In the genomic region with DNA sequence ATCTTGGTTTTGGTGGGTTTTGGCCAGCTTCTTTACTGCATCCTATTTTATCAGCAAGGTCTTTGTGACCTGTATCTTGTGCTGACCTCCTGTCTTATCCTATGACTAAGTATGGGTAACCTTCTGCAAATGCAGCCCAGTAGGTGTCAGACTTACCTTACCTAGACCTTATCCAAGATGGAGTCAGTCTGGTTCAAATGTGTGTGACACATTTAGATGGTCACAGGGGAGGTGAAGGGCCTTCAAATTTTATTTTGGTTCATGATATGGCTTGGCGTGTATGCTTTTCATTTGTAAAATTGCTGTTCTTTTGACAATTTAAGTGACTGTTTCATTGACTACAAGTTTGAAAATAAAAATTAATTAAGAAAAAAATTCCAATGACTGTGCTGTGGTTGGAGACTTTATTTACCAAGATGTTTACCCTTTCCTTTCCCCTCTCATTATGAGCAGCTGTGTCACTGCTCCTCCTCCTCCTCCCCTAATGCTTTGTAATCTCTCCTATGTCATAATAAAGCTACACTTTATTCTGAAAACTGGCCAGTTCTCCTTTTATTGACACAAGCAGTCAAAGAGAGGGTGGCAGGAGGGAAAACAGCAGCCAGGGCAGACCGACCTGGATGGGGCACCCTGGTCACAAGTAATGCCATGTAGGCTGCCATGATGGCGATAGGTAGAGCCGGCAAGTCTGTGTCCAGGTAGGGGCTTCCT, we compare ENCODE assay signal across 12 cellular contexts. TPM values are rescaled to one million over a fixed set of nuclear protein-coding genes. Genes with fewer than 3 reads are reported as not detected.
A peak's percentile ranks its signal among the peaks of the same experiment; 100 is the strongest.
DNase-seq lines count a peak whose midpoint lies in the region; ATAC-seq and TF ChIP-seq lines count a peak whose summit lies in the region.
"Had no signal": no experiment of that assay in that cellular context is flagged by ENCODE, and none has a peak within 500 bp of the region (broad histone marks: within the 10 kb centered on the region; RNA-seq: fewer than 3 reads in every experiment).

No MANE protein-coding gene starts in this region.

- H3K4me3 Mint-ChIP-seq in CD4-positive, CD25-positive, alpha-beta regulatory T cell: no peak overlapping the region

- ATAC-seq in CD4-positive, CD25-positive, alpha-beta regulatory T cell (ENCODE audit: low read depth in 2 of 2): peak in 1 of 2 donors; percentile 48
- no peak for ATAC-seq in GM18517 (IDR thresholded peaks at IDR 0.05; ENCODE audit: unreplicated experiment)
- ATAC-seq in GM21367 (IDR thresholded peaks at IDR 0.05; ENCODE audit: unreplicated experiment): no peak
- ATAC-seq: esophagus mucosa, left cardiac atrium had no signal

- H3K79me2 ChIP-seq in SU-DHL-6 (ENCODE audit: insufficient read depth, low read length): no peaks in the 10 kb centered on the region

- in situ Hi-C loops in GM13977 (cut with MboI; ENCODE audit: low pct_unique_long_range_greater_than_20kb, low sequenced_read_pairs, unreplicated experiment): no loop called here

- no peaks in the 10 kb centered on the region for H3K27me3 ChIP-seq in CD4-positive, CD25-positive, alpha-beta regulatory T cell (ENCODE audit: control insufficient read depth, insufficient read depth, low read length)
- H3K27me3 ChIP-seq in SU-DHL-6 (ENCODE audit: low read length): no peaks in the 10 kb centered on the region
- H3K27me3 ChIP-seq: MG63 had no signal

- H2AFZ ChIP-seq in SU-DHL-6 (ENCODE audit: low read depth, low read length, severe bottlenecking): no peak overlapping the region

- H4K20me1 ChIP-seq in SU-DHL-6 (ENCODE audit: low read depth, low read length): no peaks in the 10 kb centered on the region

- H3K36me3 Mint-ChIP-seq in CD4-positive, CD25-positive, alpha-beta regulatory T cell: no peaks in the 10 kb centered on the region

- peak overlapping the region in 1 of 3 donors; percentile 19 for H3K27ac Mint-ChIP-seq in CD4-positive, CD25-positive, alpha-beta regulatory T cell

- no peaks in the 10 kb centered on the region for H3K9me3 ChIP-seq in CD4-positive, CD25-positive, alpha-beta regulatory T cell (ENCODE audit: control insufficient read depth in 2 of 2, low read length in 2 of 2)
- no peaks in the 10 kb centered on the region for H3K9me3 ChIP-seq in SU-DHL-6 (ENCODE audit: insufficient read depth, low read length)
- H3K9me3 ChIP-seq: MG63 had no signal

- DNase-seq in CD4-positive, CD25-positive, alpha-beta regulatory T cell: peak in 2 of 3 donors; percentile 22 to 52
- DNase-seq in GM13977 (ENCODE audit: low spot score) (no peak), iris pigment epithelial cell (ENCODE audit: low read depth) (peak; percentile 18), ureter (ENCODE audit: low spot score) (no peak), HT-29 (ENCODE audit: low spot score) (no peak)
- DNase-seq: MG63 had no signal

- H3K27ac ChIP-seq in CD4-positive, CD25-positive, alpha-beta regulatory T cell (ENCODE audit: insufficient read depth, low read length, poor library complexity, severe bottlenecking): no peak overlapping the region
- no peak overlapping the region for H3K27ac ChIP-seq in SU-DHL-6 (ENCODE audit: low read depth, low read length)

- no peaks in the 10 kb centered on the region for H3F3A ChIP-seq in SU-DHL-6 (ENCODE audit: insufficient read depth)

- H3K36me3 ChIP-seq in CD4-positive, CD25-positive, alpha-beta regulatory T cell (ENCODE audit: control insufficient read depth, insufficient read depth, low read length): no peaks in the 10 kb centered on the region
- no peaks in the 10 kb centered on the region for H3K36me3 ChIP-seq in SU-DHL-6 (ENCODE audit: low read length)
- H3K36me3 ChIP-seq: MG63 had no signal

- H3K9me2 ChIP-seq in SU-DHL-6 (replicated peaks; ENCODE audit: insufficient read depth, low read length): no peaks in the 10 kb centered on the region

- H3K9ac ChIP-seq in SU-DHL-6 (ENCODE audit: low read length): no peak overlapping the region

- no peaks in the 10 kb centered on the region for H3K4me1 Mint-ChIP-seq in CD4-positive, CD25-positive, alpha-beta regulatory T cell

- TF ChIP-seq CTCF in GM13977 (IDR thresholded peaks at IDR 0.05; ENCODE audit: extremely low read depth, insufficient read depth, missing control alignments) (peak; percentile 36), SU-DHL-6 (IDR thresholded peaks at IDR 0.05; ENCODE audit: insufficient read depth, low read length, poor library complexity, severe bottlenecking) (peak; percentile 23)

- H3K9me3 Mint-ChIP-seq in CD4-positive, CD25-positive, alpha-beta regulatory T cell: peaks cover 0 to 1% (median 0%) of the 10 kb centered on the region in 7 donors

- H3K4me2 ChIP-seq in SU-DHL-6 (ENCODE audit: low read depth, low read length, poor library complexity, severe bottlenecking): no peak overlapping the region

- no peaks in the 10 kb centered on the region for H3K27me3 Mint-ChIP-seq in CD4-positive, CD25-positive, alpha-beta regulatory T cell

- H3K4me3 ChIP-seq in CD4-positive, CD25-positive, alpha-beta regulatory T cell (ENCODE audit: low read depth, low read length): no peak overlapping the region
- no peak overlapping the region for H3K4me3 ChIP-seq in SU-DHL-6 (ENCODE audit: insufficient read depth, low read length, poor library complexity, severe bottlenecking)
- H3K4me3 ChIP-seq: MG63 had no signal

- no peaks in the 10 kb centered on the region for H3K4me1 ChIP-seq in CD4-positive, CD25-positive, alpha-beta regulatory T cell (ENCODE audit: control insufficient read depth, insufficient read depth, low read length, poor library complexity, severe bottlenecking)

RNA-seq across cellular contexts. Expression of gene TNFRSF13B, which starts 49.4 kb away (rescaled TPM):
- total RNA-seq in CD4-positive, CD25-positive, alpha-beta regulatory T cell: 3.1 TPM
- polyA plus RNA-seq in CD4-positive, CD25-positive, alpha-beta regulatory T cell: 1 to 10 TPM in 3 of 4 donors, under 1 TPM in 1; 0.73 to 4.8 (median 3.0) TPM
- 0.83 TPM for total RNA-seq in ureter
- not detected in 2 replicates for total RNA-seq in HT-29 (2014; rRNA removed; shearing (Covaris generic))
- total RNA-seq: aorta, left cardiac atrium had no signal
- polyA plus RNA-seq: aorta had no signal

Comparison
In these comparisons a context has a peak if more than half of its experiments do, and no peak if none do; other contexts are left out.
1. DNase-seq: peak in CD4-positive, CD25-positive, alpha-beta regulatory T cell (2 of 3) and iris pigment epithelial cell (single experiment); none in GM13977 (single experiment), ureter (single experiment) and HT-29 (single experiment).